Comparison of ENCODE assay signal across 11 cellular contexts in genomic region chr4:188915175-188915574, GRCh38.
"Had no signal": no experiment of that assay in that cellular context is flagged by ENCODE, and none has a peak within 500 bp of the region (broad histone marks: within the 10 kb centered on the region; RNA-seq: fewer than 3 reads in every experiment).

No MANE protein-coding gene starts in this region.

- H3K9me3 ChIP-seq: HAP-1 had no signal

- H3K4me3 Mint-ChIP-seq: GM23338, H9, HFFc6 had no signal

- H3K9ac ChIP-seq: GM23248 had no signal

- DNase-seq: GM23248, GOT3, H7, H9, HCEC 1CT, HFFc6 had no signal

- H2AFZ ChIP-seq: GM23248, GM23338 had no signal

- ATAC-seq: GM23338, HCT116 had no signal

- H3K4me1 Mint-ChIP-seq: GM23338, H9 had no signal

- H3K27ac Mint-ChIP-seq: GM23338, H9, HFFc6 had no signal

- H3K4me2 ChIP-seq: GM23338 had no signal

- FAIRE-seq: H1, H54 had no signal

- H3K4me3 ChIP-seq: GM23248, GM23338, HAP-1 had no signal

- H3K36me3 ChIP-seq: HAP-1 had no signal

- H3K27ac ChIP-seq: GM23248 had no signal

- H3K4me1 ChIP-seq: HAP-1 had no signal
